Comparison of ENCODE assay signal across 8 cellular contexts in genomic region chr5:80967500-80968181, GRCh38. TPM values are rescaled to one million over a fixed set of nuclear protein-coding genes. Genes with fewer than 3 reads are reported as not detected.
DNase-seq lines count a peak whose midpoint lies in the region; ATAC-seq, FAIRE-seq and TF ChIP-seq lines count a peak whose summit lies in the region.
"Had no signal": no experiment of that assay in that cellular context is flagged by ENCODE, and none has a peak within 500 bp of the region (broad histone marks: within the 10 kb centered on the region; RNA-seq: fewer than 3 reads in every experiment).

No MANE protein-coding gene starts in this region.

- no peak overlapping the region for H2AFZ ChIP-seq in smooth muscle cell (ENCODE audit: low read depth)

- 27% methylated on average over 2 of the region's 2 CpGs for WGBS in smooth muscle cell (ENCODE audit: low lambda C conversion rate)

- H3K4me3 ChIP-seq in SJSA1 (no peak overlapping the region), foreskin fibroblast (ENCODE audit: low read depth in 1 of 2, low read length in 2 of 2) (no peak overlapping the region), smooth muscle cell (no peak overlapping the region)

- H3K4me2 ChIP-seq in smooth muscle cell, result peak overlapping the region; percentile 92

- peak overlapping the region; percentile 10 for H3K9ac ChIP-seq in smooth muscle cell (ENCODE audit: low read depth)

- no peaks in the 10 kb centered on the region for H4K20me1 ChIP-seq in smooth muscle cell (ENCODE audit: low read depth)

- TF ChIP-seq POLR2A in H54 (IDR thresholded peaks at IDR 0.05; ENCODE audit: low read depth, low read length), result no peak

- peaks cover 59% of the 10 kb centered on the region for H3K79me2 ChIP-seq in smooth muscle cell (ENCODE audit: low read depth)

- H3K27me3 ChIP-seq in SJSA1 (replicated peaks), result no peaks in the 10 kb centered on the region
- no peaks in the 10 kb centered on the region for H3K27me3 ChIP-seq in smooth muscle cell (ENCODE audit: low read depth)

- H3K9me3 ChIP-seq in SJSA1 (replicated peaks), result no peaks in the 10 kb centered on the region
- no peaks in the 10 kb centered on the region for H3K9me3 ChIP-seq in smooth muscle cell (replicated peaks; ENCODE audit: low read depth)

- no peaks in the 10 kb centered on the region for H3F3A ChIP-seq in smooth muscle cell (ENCODE audit: low read depth)

- H3K27ac ChIP-seq in SJSA1, result peak overlapping the region; percentile 93
- H3K27ac ChIP-seq in smooth muscle cell (ENCODE audit: low read depth), result peak overlapping the region; percentile 85

- H3K4me1 ChIP-seq in SJSA1 (replicated peaks) (peaks cover 59% of the 10 kb centered on the region), smooth muscle cell (ENCODE audit: low read depth) (peaks cover 34% of the 10 kb centered on the region)

- ATAC-seq in HG03520 (IDR thresholded peaks at IDR 0.05; ENCODE audit: unreplicated experiment), result no peak

- H3K36me3 ChIP-seq in SJSA1 (no peaks in the 10 kb centered on the region), smooth muscle cell (ENCODE audit: low read depth) (no peaks in the 10 kb centered on the region)

- FAIRE-seq in H54 (lab: Jason Lieb, UNC), result peak; percentile 96

- DNase-seq in H54 (ENCODE audit: insufficient read length, low spot score) (peak; percentile 38), SJSA1 (ENCODE audit: low read depth in 1 of 2, low spot score in 2 of 2) (peak; percentile 57 to 94), foreskin fibroblast (peak; percentile 84 to 89), smooth muscle cell (lab: John Stamatoyannopoulos, UW; ENCODE audit: unreplicated experiment) (no peak), NCI-H2081 (lab: John Stamatoyannopoulos, UW) (no peak)
- DNase-seq in stimulated activated CD4-positive, alpha-beta T cell treated with anti-CD3 and anti-CD28 coated beads, Interleukin-12 subunit alpha, Interleukin-12 subunit beta, amount 100 ng/mL, for 4 hours, result no peak

- no peak for TF ChIP-seq CTCF in foreskin fibroblast (IDR thresholded peaks at IDR 0.05; ENCODE audit: low read depth, low read length)
- no peak for TF ChIP-seq CTCF in smooth muscle cell (IDR thresholded peaks at IDR 0.05; ENCODE audit: borderline replicate concordance, insufficient read depth, poor library complexity, severe bottlenecking)

RNA-seq across cellular contexts. Expression of gene RASGRF2, which starts 7.5 kb away (rescaled TPM):
- 8.4 and 12.5 TPM in 2 replicates for total RNA-seq in SJSA1 (2014; rRNA removed; shearing (Covaris generic))
- 24.7 and 33.8 TPM in 2 replicates for total RNA-seq in smooth muscle cell
- 11.1 and 16.7 TPM in 2 replicates for polyA plus RNA-seq in smooth muscle cell
- total RNA-seq: SK-MEL-5 had no signal

Comparison
In these comparisons a context has a peak if more than half of its experiments do, and no peak if none do; other contexts are left out.
1. DNase-seq: peak in H54 (single experiment), SJSA1 (2 of 2) and foreskin fibroblast (2 of 2); none in smooth muscle cell (single experiment), NCI-H2081 (0 of 2) and stimulated activated CD4-positive, alpha-beta T cell treated with anti-CD3 and anti-CD28 coated beads, Interleukin-12 subunit alpha, Interleukin-12 subunit beta, amount 100 ng/mL, for 4 hours (single experiment).